8 cellular contexts compared by ENCODE assay signal in the genomic region with DNA sequence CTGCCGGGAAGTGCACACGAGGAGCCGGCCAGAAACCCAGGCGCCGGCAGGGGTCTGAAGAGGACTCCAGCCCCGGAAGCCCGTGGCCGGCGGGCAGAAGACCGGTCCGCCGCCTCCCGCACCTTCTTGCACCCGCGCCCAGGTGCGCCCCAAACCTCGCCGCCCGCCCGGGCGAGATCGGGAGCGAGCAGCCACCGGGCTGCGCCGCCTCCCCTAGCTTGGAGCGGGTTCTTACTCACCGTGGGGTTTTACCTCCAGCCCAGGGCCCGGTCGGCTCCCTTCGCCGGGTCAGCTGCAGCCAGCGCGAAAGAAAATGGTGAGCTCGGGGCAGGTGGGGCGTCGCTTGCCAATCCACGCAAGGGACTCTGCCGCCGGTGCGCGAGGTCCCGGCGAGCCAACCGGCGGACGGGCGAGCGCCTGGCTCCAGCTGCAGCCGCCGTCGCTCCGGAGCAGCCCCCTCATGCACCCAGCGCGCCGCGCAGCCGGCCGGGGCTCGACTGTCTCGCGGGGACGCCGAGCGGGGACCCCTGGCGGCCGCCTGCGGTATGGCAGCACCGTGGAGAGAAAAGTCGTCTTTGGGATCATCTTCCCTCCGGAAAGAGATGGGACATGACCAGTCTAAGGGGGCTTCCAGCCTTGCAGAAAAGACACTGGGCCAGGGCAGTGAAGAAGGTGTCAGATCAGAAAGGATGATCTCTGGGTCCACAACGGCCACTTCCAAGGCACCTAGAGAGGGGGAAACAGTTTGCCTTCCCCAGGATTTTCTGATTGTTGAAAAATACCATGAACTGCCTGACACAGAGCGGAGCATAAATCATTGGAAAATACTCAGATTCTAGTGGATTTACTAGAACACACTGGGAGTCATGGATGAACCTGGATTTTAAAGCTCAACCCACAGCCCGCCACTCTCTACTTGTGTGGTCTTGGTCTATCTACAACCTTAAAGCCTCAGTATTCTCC. TPM values are rescaled to one million over a fixed set of nuclear protein-coding genes. Genes with fewer than 3 reads are reported as not detected.
DNase-seq lines count a peak whose midpoint lies in the region; ATAC-seq and TF ChIP-seq lines count a peak whose summit lies in the region.

A gene (minus strand): TSS at position 499 of the 963 bp plus-strand sequence. CDS start 74,264 bp downstream, outside the sequence.

- CTCF ChIA-PET in AG04450 (lab: Charles Lee) = interaction anchor here (0.6 to 2.6 kb wide), 25 partner anchors 9 to 250 kb away, joined by 3 to 41 read pairs (median 4); no protein-coding TSS in a partner anchor

- H3K9me3 ChIP-seq in AG04450 (ENCODE audit: control insufficient read depth, insufficient read depth, low read length) = no peaks in the 10 kb centered on the region; the same call in 1 of the 2 replicates
- H3K9me3 ChIP-seq in ectodermal cell (ENCODE audit: control insufficient read depth, low read length) = no peaks in the 10 kb centered on the region

- 3% methylated on average over 74 of the region's 74 CpGs for WGBS in ectodermal cell, 2 experiments

- H3K27ac ChIP-seq in AG04450 (ENCODE audit: low read depth, low read length) (no peak within 1 kb of the TSS), ectodermal cell (ENCODE audit: insufficient read depth, low read depth, low read length, poor library complexity, severe bottlenecking) (peak within 1 kb of the TSS; percentile 87)

- no peaks in the 10 kb centered on the region for H3K36me3 ChIP-seq in ectodermal cell (ENCODE audit: control insufficient read depth, insufficient read depth, low read length)

- POLR2A ChIA-PET in AG04450 (lab: Yijun Ruan, JAX) = interaction anchor here (0.6 to 0.8 kb wide), 2 partner anchors 197 to 496 kb away, joined by 3 read pairs; no protein-coding TSS in a partner anchor

- H3K27me3 ChIP-seq in AG04450 (ENCODE audit: control insufficient read depth, insufficient read depth, low read length) (peaks cover 33% of the 10 kb centered on the region), ectodermal cell (ENCODE audit: control insufficient read depth, insufficient read depth, low read length, poor library complexity, severe bottlenecking) (no peaks in the 10 kb centered on the region)

- no peaks in the 10 kb centered on the region for H3K4me1 ChIP-seq in ectodermal cell (ENCODE audit: control insufficient read depth, insufficient read depth, low read length)

- TF ChIP-seq CTCF in AG04450 (IDR thresholded peaks at IDR 0.05; ENCODE audit: low read depth, low read length) = peak; percentile 78

- DNase-seq in AG04450 (ENCODE audit: low read depth, low spot score) (peak; percentile 16), NCI-H226 (peak; percentile 31), lung microvascular endothelial cell (ENCODE audit: low read depth in 2 of 2) (peak; percentile 65 to 85)
- DNase-seq in activated CD8-positive, alpha-beta memory T cell treated with anti-CD3 and anti-CD28 coated beads for 1 hour (ENCODE audit: extremely low read depth in 1 of 2, low read depth in 1 of 2) = peak; percentile 27 to 66
- peak; percentile 54 to 67 (median 55) for DNase-seq in stimulated activated CD4-positive, alpha-beta T cell treated with anti-CD3 and anti-CD28 coated beads, TNF-alpha, amount 100 ng/mL, for 4 hours (ENCODE audit: low read depth in 3 of 3)

- ATAC-seq in GM18873 (IDR thresholded peaks at IDR 0.05; ENCODE audit: low FRiP score, unreplicated experiment) (peak; percentile 63), HG03108 (IDR thresholded peaks at IDR 0.05; ENCODE audit: unreplicated experiment) (peak; percentile 72)

- peak within 1 kb of the TSS; percentile 64 for H3K4me3 ChIP-seq in AG04450 (ENCODE audit: low read depth, low read length)
- peak within 1 kb of the TSS; percentile 65 for H3K4me3 ChIP-seq in ectodermal cell (ENCODE audit: insufficient read depth, low read depth, low read length)

RNA-seq across cellular contexts. Expression of the gene that starts here (rescaled TPM):
- polyA plus RNA-seq in AG04450 (2011; rRNA removed) = 0.32 and 0.38 TPM in 2 replicates
- 0.43 and 0.83 TPM in 2 replicates for polyA minus RNA-seq in AG04450 (2011; rRNA and poly(A)+ RNA removed)
- 20.8 TPM for polyA plus RNA-seq in ectodermal cell (2013, experiment 1 of 4)
- 22.1 TPM for polyA plus RNA-seq in ectodermal cell (2013, experiment 2 of 4)
- 14.6 TPM for polyA plus RNA-seq in ectodermal cell (2013, experiment 3 of 4)
- polyA plus RNA-seq in ectodermal cell (2013, experiment 4 of 4) = 15.8 TPM
- 0.65 and 0.99 TPM in 2 replicates for total RNA-seq in lung microvascular endothelial cell

Comparison
In these comparisons a context has a peak if more than half of its experiments do, and no peak if none do; other contexts are left out.
1. Peak in DNase-seq and H3K4me3 ChIP-seq in AG04450; RNA of the gene not detected or under 1 TPM.
2. Peak in DNase-seq in lung microvascular endothelial cell; RNA of the gene not detected or under 1 TPM.
3. DNase-seq: peak in every context shown above with its lines; median percentile 75 in lung microvascular endothelial cell; 55 in stimulated activated CD4-positive, alpha-beta T cell treated with anti-CD3 and anti-CD28 coated beads, TNF-alpha, amount 100 ng/mL, for 4 hours; 46 in activated CD8-positive, alpha-beta memory T cell treated with anti-CD3 and anti-CD28 coated beads for 1 hour; 31 in NCI-H226; 16 in AG04450.